In the genomic region with DNA sequence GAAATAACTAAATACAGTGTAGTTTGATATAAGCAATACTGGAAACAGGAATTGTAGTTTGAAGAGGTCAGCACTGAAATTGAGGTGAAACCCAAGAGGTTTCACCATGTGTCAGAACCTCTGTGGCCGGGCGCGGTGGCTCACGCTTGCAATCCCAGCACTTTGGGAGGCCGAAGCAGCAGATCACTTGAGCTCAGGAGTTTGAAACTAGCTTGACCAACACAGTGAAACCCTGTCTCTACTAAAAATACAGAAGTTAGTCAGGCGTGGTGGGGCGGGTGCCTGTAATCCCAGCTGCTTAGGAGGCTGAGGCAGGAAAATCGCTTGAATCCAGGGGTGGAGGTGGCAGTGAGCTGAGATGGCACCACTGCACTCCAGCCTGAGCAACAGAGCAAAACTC, we compare ENCODE assay signal across 22 cellular contexts. TPM values are rescaled to one million over a fixed set of nuclear protein-coding genes. Genes with fewer than 3 reads are reported as not detected.
"Had no signal": no experiment of that assay in that cellular context is flagged by ENCODE, and none has a peak within 500 bp of the region (broad histone marks: within the 10 kb centered on the region; RNA-seq: fewer than 3 reads in every experiment).

No MANE protein-coding gene starts in this region.

- FAIRE-seq: colon, endometrium, TTC549 had no signal

- H3K27me3 ChIP-seq: right atrium auricular region, suprapubic skin, upper lobe of left lung had no signal

- H3K27ac Mint-ChIP-seq: activated CD4-positive, alpha-beta T cell treated with anti-CD3 and anti-CD28 coated beads, Interleukin-2, amount 10 ng/mL, durations not matched to agents 24 days and 14 days; activated CD8-positive, alpha-beta T cell treated with anti-CD3 and anti-CD28 coated beads, Interleukin-2, amount 10 ng/mL, durations not matched to agents 7 days and 5 days; activated naive CD4-positive, alpha-beta T cell treated with anti-CD3 and anti-CD28 coated beads, Interleukin-2, amount 50 U/mL, for 24 hours; memory B cell; naive thymus-derived CD8-positive, alpha-beta T cell; stimulated activated naive CD8-positive, alpha-beta T cell treated with anti-CD3 and anti-CD28 coated beads, Interleukin-15, Interleukin-2, amounts not matched to agents 100 ng/mL and 50 ng/mL, for 24 hours had no signal

- H3K27me3 Mint-ChIP-seq: activated CD4-positive, alpha-beta T cell treated with anti-CD3 and anti-CD28 coated beads, Interleukin-2, amount 10 ng/mL, durations not matched to agents 24 days and 14 days; activated naive CD4-positive, alpha-beta T cell treated with anti-CD3 and anti-CD28 coated beads, Interleukin-2, amount 50 U/mL, for 24 hours; memory B cell; naive thymus-derived CD8-positive, alpha-beta T cell; stimulated activated naive CD8-positive, alpha-beta T cell treated with anti-CD3 and anti-CD28 coated beads, Interleukin-15, Interleukin-2, amounts not matched to agents 100 ng/mL and 50 ng/mL, for 24 hours had no signal

- H3K4me2 ChIP-seq: smooth muscle cell had no signal

- H3K4me3 Mint-ChIP-seq: activated CD4-positive, alpha-beta T cell treated with anti-CD3 and anti-CD28 coated beads, Interleukin-2, amount 10 ng/mL, durations not matched to agents 24 days and 14 days; activated CD8-positive, alpha-beta T cell treated with anti-CD3 and anti-CD28 coated beads, Interleukin-2, amount 10 ng/mL, durations not matched to agents 7 days and 5 days; activated naive CD4-positive, alpha-beta T cell treated with anti-CD3 and anti-CD28 coated beads, Interleukin-2, amount 50 U/mL, for 24 hours; memory B cell; naive thymus-derived CD8-positive, alpha-beta T cell; stimulated activated naive CD8-positive, alpha-beta T cell treated with anti-CD3 and anti-CD28 coated beads, Interleukin-15, Interleukin-2, amounts not matched to agents 100 ng/mL and 50 ng/mL, for 24 hours had no signal

- H3K36me3 ChIP-seq: left ventricle myocardium inferior, right atrium auricular region, suprapubic skin, upper lobe of left lung had no signal

- DNase-seq: activated CD4-positive, alpha-beta T cell treated with anti-CD3 and anti-CD28 coated beads, Interleukin-2, amount 10 ng/mL, durations not matched to agents 24 days and 14 days; activated CD4-positive, CD25-positive, alpha-beta regulatory T cell; activated CD8-positive, alpha-beta memory T cell treated with anti-CD3 and anti-CD28 coated beads, Interleukin-2, amount 50 U/mL, for 4 hours; activated CD8-positive, alpha-beta T cell treated with anti-CD3 and anti-CD28 coated beads, Interleukin-2, amount 10 ng/mL, durations not matched to agents 7 days and 5 days; activated effector memory CD4-positive, alpha-beta T cell treated with anti-CD3 and anti-CD28 coated beads, Interleukin-2, amount 50 U/mL, for 16 hours; activated T-cell treated with anti-CD3 and anti-CD28 coated beads, Interleukin-2, amount 50 U/mL, for 48 hours; islet precursor cell; left ventricle myocardium inferior; naive thymus-derived CD8-positive, alpha-beta T cell; posterior cingulate gyrus; T-helper 2 cell had no signal

- H3K9me3 ChIP-seq: left ventricle myocardium inferior, mucosa of descending colon, right atrium auricular region, suprapubic skin, upper lobe of left lung had no signal

- H3K4me1 ChIP-seq: left ventricle myocardium inferior, right atrium auricular region, upper lobe of left lung had no signal

- H3K27ac ChIP-seq: left ventricle myocardium inferior, right atrium auricular region, suprapubic skin, upper lobe of left lung had no signal

- H3K4me3 ChIP-seq: left ventricle myocardium inferior, mucosa of descending colon, right atrium auricular region, smooth muscle cell, suprapubic skin, upper lobe of left lung had no signal

- H3K9me3 Mint-ChIP-seq: activated CD4-positive, alpha-beta T cell treated with anti-CD3 and anti-CD28 coated beads, Interleukin-2, amount 10 ng/mL, durations not matched to agents 24 days and 14 days; activated naive CD4-positive, alpha-beta T cell treated with anti-CD3 and anti-CD28 coated beads, Interleukin-2, amount 50 U/mL, for 24 hours; memory B cell; naive thymus-derived CD8-positive, alpha-beta T cell; stimulated activated naive CD8-positive, alpha-beta T cell treated with anti-CD3 and anti-CD28 coated beads, Interleukin-15, Interleukin-2, amounts not matched to agents 100 ng/mL and 50 ng/mL, for 24 hours had no signal

- ATAC-seq: activated CD8-positive, alpha-beta T cell treated with anti-CD3 and anti-CD28 coated beads, Interleukin-2, amount 10 ng/mL, durations not matched to agents 7 days and 5 days; mucosa of descending colon; naive thymus-derived CD8-positive, alpha-beta T cell had no signal

RNA-seq across cellular contexts. Expression of gene SMO, which starts 50.1 kb away (rescaled TPM):
- total RNA-seq: activated CD8-positive, alpha-beta T cell treated with anti-CD3 and anti-CD28 coated beads, Interleukin-2, amount 10 ng/mL, durations not matched to agents 7 days and 5 days had no signal
- polyA plus RNA-seq: naive thymus-derived CD8-positive, alpha-beta T cell had no signal
